ENCODE assay signal across 22 cellular contexts in the genomic region with DNA sequence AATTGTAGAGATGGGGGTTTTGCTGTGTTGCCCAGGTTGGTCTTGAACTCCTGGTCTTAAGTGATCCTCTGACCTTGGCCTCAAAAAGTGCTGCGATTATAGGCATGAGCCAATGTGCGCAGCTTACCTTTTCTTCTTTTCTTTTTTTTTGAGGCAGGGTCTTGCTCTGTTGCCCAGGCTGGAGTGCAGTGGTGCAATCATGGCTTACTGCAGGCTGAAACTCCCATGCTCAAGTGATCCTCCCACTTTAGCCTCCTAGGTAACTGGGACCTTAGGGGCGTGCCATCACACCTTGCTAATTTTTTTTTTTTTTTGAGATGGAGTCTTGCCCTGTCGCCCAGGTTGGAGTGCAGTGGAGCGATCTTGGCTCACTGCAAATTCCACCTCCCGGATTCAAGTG. TPM values are rescaled to one million over a fixed set of nuclear protein-coding genes. Genes with fewer than 3 reads are reported as not detected.
"Had no signal": no experiment of that assay in that cellular context is flagged by ENCODE, and none has a peak within 500 bp of the region (broad histone marks: within the 10 kb centered on the region; RNA-seq: fewer than 3 reads in every experiment).

No MANE protein-coding gene starts in this region.

- FAIRE-seq: RCC 7860 had no signal

- H3K27ac ChIP-seq: KMS-11, SJSA1, SK-N-MC had no signal

- H3K36me3 ChIP-seq: SJSA1 had no signal

- H3K9ac ChIP-seq: KMS-11 had no signal

- H3K4me3 ChIP-seq: SJSA1, SK-N-MC had no signal

- H3K27me3 ChIP-seq: SJSA1 had no signal

- DNase-seq: IMR-90, Kasumi-1, MM.1S, NCI-H1092 treated with DMSO at 0.1 percent for 48 hours, NCI-H1436, NCI-H187, NCI-H2029, NCI-H2081 treated with DMSO at 0.1 percent for 48 hours, NCI-H2171, NCI-H226, NCI-H446, NCI-H510A, NCI-H524 treated with DMSO at 0.1 percent for 48 hours, NCI-H69, NCI-H774, Right ventricle myocardium superior, RPMI8226, SIG-M5 had no signal

- H3K4me2 ChIP-seq: KMS-11 had no signal

- H3K9me3 ChIP-seq: SJSA1 had no signal

RNA-seq across cellular contexts. Expression of a gene that starts 49.3 kb away (rescaled TPM):
- total RNA-seq: SJSA1 had no signal
